In genomic region chr17:336110-337021, GRCh38 we compare ENCODE assay signal across 8 cellular contexts. TPM values are rescaled to one million over a fixed set of nuclear protein-coding genes. Genes with fewer than 3 reads are reported as not detected.
DNase-seq lines count a peak whose midpoint lies in the region; ATAC-seq, FAIRE-seq and TF ChIP-seq lines count a peak whose summit lies in the region.

No MANE protein-coding gene starts in this region.

- DNase-seq in NCI-H146 (lab: John Stamatoyannopoulos, UW) = peak; percentile 43
- DNase-seq in NCI-H146 treated with DMSO at 0.1 percent for 48 hours (lab: John Stamatoyannopoulos, UW; ENCODE audit: unreplicated experiment) = no peak
- peak; percentile 87 for DNase-seq in WERI-Rb-1
- DNase-seq in iPS-NIHi11 (ENCODE audit: low spot score) = peak; percentile 60
- peak; percentile 11 for DNase-seq in stimulated activated CD8-positive, alpha-beta memory T cell treated with anti-CD3 and anti-CD28 coated beads, Interleukin-12 subunit alpha, Interleukin-12 subunit beta, amount 100 ng/mL, for 1 hour (ENCODE audit: low read depth)
- no peak for DNase-seq in GM12892 (ENCODE audit: insufficient read length)

- H3K9me3 ChIP-seq in WERI-Rb-1 (ENCODE audit: severe bottlenecking) = no peaks in the 10 kb centered on the region

- H3K27me3 ChIP-seq in WERI-Rb-1 (ENCODE audit: insufficient read depth, low read depth, severe bottlenecking) = no peaks in the 10 kb centered on the region

- H3K4me3 Mint-ChIP-seq in stimulated activated memory B cell treated with anti-CD40 and anti-IgM and Interleukin-4, amounts not matched to agents 10 μg/mL and 1 μg/mL and 100 μg/mL, for 72 hours = no peak overlapping the region

- H3K27ac Mint-ChIP-seq in stimulated activated memory B cell treated with anti-CD40 and anti-IgM and Interleukin-4, amounts not matched to agents 10 μg/mL and 1 μg/mL and 100 μg/mL, for 72 hours = no peak overlapping the region

- H3K4me1 Mint-ChIP-seq in stimulated activated memory B cell treated with anti-CD40 and anti-IgM and Interleukin-4, amounts not matched to agents 10 μg/mL and 1 μg/mL and 100 μg/mL, for 72 hours = peaks cover 20% of the 10 kb centered on the region

- H3K36me3 ChIP-seq in WERI-Rb-1 = no peaks in the 10 kb centered on the region; the same call in 1 of the 2 replicates

- no peak overlapping the region for H3K4me3 ChIP-seq in WERI-Rb-1 (ENCODE audit: low read depth, low read length)

- no peak for FAIRE-seq in GM12892 (lab: Jason Lieb, UNC)

- TF ChIP-seq CTCF in WERI-Rb-1 (IDR thresholded peaks at IDR 0.05; ENCODE audit: low read depth, low read length) = no peak

- ATAC-seq in GM21390 (IDR thresholded peaks at IDR 0.05; ENCODE audit: unreplicated experiment) = no peak
- ATAC-seq in stimulated activated memory B cell treated with anti-CD40 and anti-IgM and Interleukin-4, amounts not matched to agents 10 μg/mL and 1 μg/mL and 100 μg/mL, for 72 hours = no peak

- H3K27me3 Mint-ChIP-seq in stimulated activated memory B cell treated with anti-CD40 and anti-IgM and Interleukin-4, amounts not matched to agents 10 μg/mL and 1 μg/mL and 100 μg/mL, for 72 hours = peaks cover 31% of the 10 kb centered on the region

- TF ChIP-seq POLR2A in GM12892 (IDR thresholded peaks at IDR 0.05; ENCODE audit: low read depth, low read length) = no peak

- H3K9me3 Mint-ChIP-seq in stimulated activated memory B cell treated with anti-CD40 and anti-IgM and Interleukin-4, amounts not matched to agents 10 μg/mL and 1 μg/mL and 100 μg/mL, for 72 hours = no peaks in the 10 kb centered on the region

- H3K27ac ChIP-seq in WERI-Rb-1 = peak overlapping the region; percentile 87

- peaks cover 5% of the 10 kb centered on the region for H3K36me3 Mint-ChIP-seq in stimulated activated memory B cell treated with anti-CD40 and anti-IgM and Interleukin-4, amounts not matched to agents 10 μg/mL and 1 μg/mL and 100 μg/mL, for 72 hours

RNA-seq across cellular contexts. Expression of gene RPH3AL, which starts 16.2 kb away (rescaled TPM):
- not detected for polyA plus RNA-seq in GM12892 (2012; ENCODE audit: missing spikeins)

Comparison
In these comparisons a context has a peak if more than half of its experiments do, and no peak if none do; other contexts are left out.
1. DNase-seq: peak in NCI-H146 (single experiment), WERI-Rb-1 (single experiment), iPS-NIHi11 (single experiment) and stimulated activated CD8-positive, alpha-beta memory T cell treated with anti-CD3 and anti-CD28 coated beads, Interleukin-12 subunit alpha, Interleukin-12 subunit beta, amount 100 ng/mL, for 1 hour (single experiment); none in NCI-H146 treated with DMSO at 0.1 percent for 48 hours (single experiment) and GM12892 (single experiment).